15 cellular contexts compared by ENCODE assay signal in genomic region chr2:204010611-204011560, GRCh38.
DNase-seq lines count a peak whose midpoint lies in the region; ATAC-seq and TF ChIP-seq lines count a peak whose summit lies in the region.
"Had no signal": no experiment of that assay in that cellular context is flagged by ENCODE, and none has a peak within 500 bp of the region (broad histone marks: within the 10 kb centered on the region; RNA-seq: fewer than 3 reads in every experiment).

No MANE protein-coding gene starts in this region.

- H3K36me3 ChIP-seq in mucosa of descending colon (ENCODE audit: low read depth) = no peaks in the 10 kb centered on the region
- H3K36me3 ChIP-seq: ascending aorta had no signal

- peaks cover 33% of the 10 kb centered on the region for H3K9me3 Mint-ChIP-seq in T-helper 1 cell treated with Interleukin-12 subunit alpha and Interleukin-12 subunit beta and Interleukin-4 antibody, amounts not matched to agents 30 μg/mL and 1 μg/mL, for 36 hours
- H3K9me3 Mint-ChIP-seq: nephron had no signal

- TF ChIP-seq CTCF in mucosa of descending colon (IDR thresholded peaks at IDR 0.05) = no peak

- ATAC-seq in GM19463 (IDR thresholded peaks at IDR 0.05; ENCODE audit: unreplicated experiment) (peak; percentile 61), mucosa of descending colon (peak; percentile 23), GM21723 (IDR thresholded peaks at IDR 0.05; ENCODE audit: unreplicated experiment) (no peak), HG03025 (IDR thresholded peaks at IDR 0.05; ENCODE audit: low FRiP score, unreplicated experiment) (no peak), HG02885 (IDR thresholded peaks at IDR 0.05; ENCODE audit: poor library complexity, unreplicated experiment) (no peak)
- ATAC-seq: Panc1 had no signal

- peaks cover 26% of the 10 kb centered on the region for H3K36me3 Mint-ChIP-seq in T-helper 1 cell treated with Interleukin-12 subunit alpha and Interleukin-12 subunit beta and Interleukin-4 antibody, amounts not matched to agents 30 μg/mL and 1 μg/mL, for 36 hours (ENCODE audit: low read depth)

- peaks cover 67% of the 10 kb centered on the region for H3K4me1 Mint-ChIP-seq in T-helper 1 cell treated with Interleukin-12 subunit alpha and Interleukin-12 subunit beta and Interleukin-4 antibody, amounts not matched to agents 30 μg/mL and 1 μg/mL, for 36 hours (ENCODE audit: low read depth)

- H3K4me1 ChIP-seq in mucosa of descending colon (ENCODE audit: low read depth) = peaks cover 7% of the 10 kb centered on the region

- intact Hi-C loops in mucosa of descending colon (cut with DNase I, micrococcal nuclease) = no loop called here

- H3K4me3 Mint-ChIP-seq in T-helper 1 cell treated with Interleukin-12 subunit alpha and Interleukin-12 subunit beta and Interleukin-4 antibody, amounts not matched to agents 30 μg/mL and 1 μg/mL, for 36 hours = no peak overlapping the region
- H3K4me3 Mint-ChIP-seq: activated T-cell treated with anti-CD3 and anti-CD28 coated beads, Interleukin-2, amount 50 U/mL, for 4 hours; nephron; stimulated activated naive CD8-positive, alpha-beta T cell treated with anti-CD3 and anti-CD28 coated beads, Interleukin-15, Interleukin-2, amounts not matched to agents 100 ng/mL and 50 ng/mL, for 24 hours had no signal

- H3K9me3 ChIP-seq in mucosa of descending colon = no peaks in the 10 kb centered on the region
- H3K9me3 ChIP-seq: ascending aorta had no signal

- peak overlapping the region; percentile 17 for H3K27ac Mint-ChIP-seq in T-helper 1 cell treated with Interleukin-12 subunit alpha and Interleukin-12 subunit beta and Interleukin-4 antibody, amounts not matched to agents 30 μg/mL and 1 μg/mL, for 36 hours
- H3K27ac Mint-ChIP-seq: stimulated activated naive CD8-positive, alpha-beta T cell treated with anti-CD3 and anti-CD28 coated beads, Interleukin-15, Interleukin-2, amounts not matched to agents 100 ng/mL and 50 ng/mL, for 24 hours had no signal

- H3K27me3 Mint-ChIP-seq in T-helper 1 cell treated with Interleukin-12 subunit alpha and Interleukin-12 subunit beta and Interleukin-4 antibody, amounts not matched to agents 30 μg/mL and 1 μg/mL, for 36 hours (ENCODE audit: low read depth) = no peaks in the 10 kb centered on the region
- H3K27me3 Mint-ChIP-seq: stimulated activated naive CD8-positive, alpha-beta T cell treated with anti-CD3 and anti-CD28 coated beads, Interleukin-15, Interleukin-2, amounts not matched to agents 100 ng/mL and 50 ng/mL, for 24 hours had no signal

- DNase-seq in DMS53 (lab: John Stamatoyannopoulos, UW) = peak; percentile 49
- no peak for DNase-seq in DMS53 treated with DMSO at 0.1 percent for 48 hours (lab: John Stamatoyannopoulos, UW; ENCODE audit: unreplicated experiment)
- no peak for DNase-seq in mucosa of descending colon
- DNase-seq: activated T-cell treated with anti-CD3 and anti-CD28 coated beads, Interleukin-2, amount 50 U/mL, for 4 hours; dorsolateral prefrontal cortex; NCI-H1048 had no signal

- no peak overlapping the region for H3K4me3 ChIP-seq in mucosa of descending colon
- H3K4me3 ChIP-seq: ascending aorta, dorsolateral prefrontal cortex had no signal

Comparison
In these comparisons a context has a peak if more than half of its experiments do, and no peak if none do; other contexts are left out.
1. ATAC-seq: peak in GM19463 (single experiment) and mucosa of descending colon (single experiment); none in GM21723 (single experiment), HG03025 (single experiment) and HG02885 (single experiment).